Comparison of ENCODE assay signal across 18 cellular contexts in genomic region chr5:129377504-129377903, GRCh38.
DNase-seq lines count a peak whose midpoint lies in the region; ATAC-seq and TF ChIP-seq lines count a peak whose summit lies in the region.
"Had no signal": no experiment of that assay in that cellular context is flagged by ENCODE, and none has a peak within 500 bp of the region (broad histone marks: within the 10 kb centered on the region; RNA-seq: fewer than 3 reads in every experiment).

No MANE protein-coding gene starts in this region.

- H3K36me3 Mint-ChIP-seq in WTC11 (no peaks in the 10 kb centered on the region), type B pancreatic cell (no peaks in the 10 kb centered on the region)
- H3K36me3 Mint-ChIP-seq: activated naive CD4-positive, alpha-beta T cell treated with anti-CD3 and anti-CD28 coated beads, Interleukin-2, amount 50 U/mL, for 24 hours; CD4-positive, CD25-positive, alpha-beta regulatory T cell; naive thymus-derived CD4-positive, alpha-beta T cell; T-cell had no signal

- no peak overlapping the region for H3K4me3 Mint-ChIP-seq in WTC11
- H3K4me3 Mint-ChIP-seq in type B pancreatic cell: peak overlapping the region; percentile 21
- H3K4me3 Mint-ChIP-seq: activated naive CD4-positive, alpha-beta T cell treated with anti-CD3 and anti-CD28 coated beads, Interleukin-2, amount 50 U/mL, for 24 hours; CD4-positive, CD25-positive, alpha-beta regulatory T cell; naive thymus-derived CD4-positive, alpha-beta T cell; T-cell had no signal

- H3K9me2 ChIP-seq in SK-N-SH: no peaks in the 10 kb centered on the region

- CTCF ChIA-PET in WTC11 (lab: Charles Lee) (no interaction called here), SK-N-SH (lab: Yijun Ruan, JAX) (no interaction called here)

- no peak for TF ChIP-seq POLR2A in GM18505 (IDR thresholded peaks at IDR 0.05; ENCODE audit: borderline replicate concordance, extremely low read depth, insufficient read depth, insufficient read length)

- H3K27me3 ChIP-seq in SK-N-SH (ENCODE audit: insufficient read depth): no peaks in the 10 kb centered on the region
- H3K27me3 ChIP-seq: brain microvascular endothelial cell had no signal

- WGBS in SK-N-SH (ENCODE audit: low lambda C conversion rate): 5% methylated on average over 3 of the region's 3 CpGs

- TF ChIP-seq CTCF in WTC11 (IDR thresholded peaks at IDR 0.05) (no peak), type B pancreatic cell (conservative IDR thresholded peaks at IDR 0.05) (no peak), SK-N-SH (IDR thresholded peaks at IDR 0.05) (no peak)

- no peaks in the 10 kb centered on the region for H3K9me3 ChIP-seq in SK-N-SH
- H3K9me3 ChIP-seq: A549 had no signal

- H3K4me2 ChIP-seq in SK-N-SH: no peak overlapping the region
- H3K4me2 ChIP-seq: A549 had no signal

- H3K27ac Mint-ChIP-seq in WTC11: no peak overlapping the region
- peak overlapping the region; percentile 65 for H3K27ac Mint-ChIP-seq in type B pancreatic cell
- H3K27ac Mint-ChIP-seq: activated naive CD4-positive, alpha-beta T cell treated with anti-CD3 and anti-CD28 coated beads, Interleukin-2, amount 50 U/mL, for 24 hours; CD4-positive, CD25-positive, alpha-beta regulatory T cell; naive thymus-derived CD4-positive, alpha-beta T cell; T-cell had no signal

- H4K20me1 ChIP-seq in SK-N-SH (ENCODE audit: insufficient read depth): no peaks in the 10 kb centered on the region

- POLR2A ChIA-PET in WTC11 (lab: Charles Lee): no interaction called here
- POLR2A ChIA-PET in SK-N-SH (lab: Yijun Ruan, JAX): no interaction called here

- H3K9me3 Mint-ChIP-seq in WTC11: no peaks in the 10 kb centered on the region
- no peaks in the 10 kb centered on the region for H3K9me3 Mint-ChIP-seq in type B pancreatic cell
- H3K9me3 Mint-ChIP-seq: activated naive CD4-positive, alpha-beta T cell treated with anti-CD3 and anti-CD28 coated beads, Interleukin-2, amount 50 U/mL, for 24 hours had no signal

- H3F3A ChIP-seq in SK-N-SH (replicated peaks; ENCODE audit: insufficient read depth): no peaks in the 10 kb centered on the region

- H2AFZ ChIP-seq in SK-N-SH (ENCODE audit: low read depth): no peak overlapping the region

- no peaks in the 10 kb centered on the region for H3K79me2 ChIP-seq in SK-N-SH (ENCODE audit: insufficient read depth)

- peak; percentile 24; the same call in 1 of the 2 replicates for ATAC-seq in WTC11
- ATAC-seq in GM18505 (IDR thresholded peaks at IDR 0.05; ENCODE audit: unreplicated experiment): no peak
- ATAC-seq: A549; left ventricle myocardium superior; naive thymus-derived CD4-positive, alpha-beta T cell; T-cell had no signal

- H3K36me3 ChIP-seq in SK-N-SH (replicated peaks in 1 of 2; ENCODE audit: control insufficient read depth in 1 of 2, insufficient read depth in 2 of 2, low read length in 1 of 2): no peaks in the 10 kb centered on the region
- H3K36me3 ChIP-seq: brain microvascular endothelial cell had no signal

- no peaks in the 10 kb centered on the region for H3K27me3 Mint-ChIP-seq in WTC11 (ENCODE audit: low read depth)
- no peaks in the 10 kb centered on the region for H3K27me3 Mint-ChIP-seq in type B pancreatic cell
- H3K27me3 Mint-ChIP-seq: activated naive CD4-positive, alpha-beta T cell treated with anti-CD3 and anti-CD28 coated beads, Interleukin-2, amount 50 U/mL, for 24 hours; CD4-positive, CD25-positive, alpha-beta regulatory T cell; naive thymus-derived CD4-positive, alpha-beta T cell; T-cell had no signal

- no peaks in the 10 kb centered on the region for H3K4me1 ChIP-seq in SK-N-SH (ENCODE audit: control insufficient read depth in 1 of 2, insufficient read depth in 2 of 2, low read depth in 1 of 2, low read length in 1 of 2)
- H3K4me1 ChIP-seq: A549 had no signal

- H3K4me3 ChIP-seq in SK-N-SH (ENCODE audit: low read depth in 2 of 2, low read length in 1 of 2): no peak overlapping the region
- H3K4me3 ChIP-seq: A549 had no signal

- H3K9ac ChIP-seq in SK-N-SH: no peak overlapping the region

- TF ChIP-seq RAD21 in SK-N-SH (IDR thresholded peaks at IDR 0.05; ENCODE audit: low read length): no peak

- no peak for TF ChIP-seq EP300 in SK-N-SH (IDR thresholded peaks at IDR 0.05; ENCODE audit: borderline replicate concordance in 1 of 2, low read depth in 1 of 2, low read length in 1 of 2)

- H3K27ac ChIP-seq in SK-N-SH (ENCODE audit: low read depth in 2 of 2, low read length in 1 of 2): no peak overlapping the region
- H3K27ac ChIP-seq: A549, brain microvascular endothelial cell had no signal

- DNase-seq in NCI-H748 (lab: John Stamatoyannopoulos, UW; ENCODE audit: unreplicated experiment): peak; percentile 23
- DNase-seq in NCI-H748 treated with DMSO at 0.1 percent for 48 hours (lab: John Stamatoyannopoulos, UW): no peak
- DNase-seq in NCI-H1417 treated with DMSO at 0.1 percent for 48 hours (lab: John Stamatoyannopoulos, UW): peak; percentile 1
- no peak for DNase-seq in WTC11 (ENCODE audit: low spot score)
- DNase-seq in type B pancreatic cell (ENCODE audit: extremely low spot score, unreplicated experiment): no peak
- DNase-seq in T1000 (lab: John Stamatoyannopoulos, UW): no peak
- DNase-seq in SK-N-SH: no peak
- DNase-seq: activated CD4-positive, alpha-beta T cell treated with anti-CD3 and anti-CD28 coated beads for 1 hour; brain microvascular endothelial cell; CD4-positive, CD25-positive, alpha-beta regulatory T cell; left ventricle myocardium superior; MV-4-11; naive thymus-derived CD4-positive, alpha-beta T cell; substantia nigra; T-cell had no signal

- H3K4me1 Mint-ChIP-seq in WTC11 (peaks cover 9% of the 10 kb centered on the region; the same call in 1 of the 2 replicates), type B pancreatic cell (ENCODE audit: unreplicated experiment) (peaks cover 15% of the 10 kb centered on the region)
- H3K4me1 Mint-ChIP-seq: activated naive CD4-positive, alpha-beta T cell treated with anti-CD3 and anti-CD28 coated beads, Interleukin-2, amount 50 U/mL, for 24 hours; CD4-positive, CD25-positive, alpha-beta regulatory T cell; naive thymus-derived CD4-positive, alpha-beta T cell; T-cell had no signal

TF ChIP-seq in WTC11, 78 proteins besides CTCF, POLR2A, EP300 and RAD21:
- TF ChIP-seq FOXP1 (CRISPR knock-in tag; IDR thresholded peaks at IDR 0.05; ENCODE audit: borderline replicate concordance): no peak

TF ChIP-seq in SK-N-SH, 30 proteins besides CTCF, POLR2A, EP300 and RAD21:
- TF ChIP-seq IRF3 (IDR thresholded peaks at IDR 0.05; ENCODE audit: low read depth, low read length) (no peak), REST (IDR thresholded peaks at IDR 0.05; ENCODE audit: low read depth, low read length) (no peak), TEAD4 (IDR thresholded peaks at IDR 0.05; ENCODE audit: borderline replicate concordance, insufficient read depth) (no peak), SIN3A (IDR thresholded peaks at IDR 0.05; ENCODE audit: borderline replicate concordance, low read depth, low read length) (no peak), RCOR1 (IDR thresholded peaks at IDR 0.05; ENCODE audit: low read length) (no peak), USF1 (IDR thresholded peaks at IDR 0.05; ENCODE audit: borderline replicate concordance, low read depth) (no peak), FOSL2 (IDR thresholded peaks at IDR 0.05; ENCODE audit: borderline replicate concordance, low read depth) (no peak), ELF1 (IDR thresholded peaks at IDR 0.05) (no peak), CHD2 (IDR thresholded peaks at IDR 0.05; ENCODE audit: low read length, partially characterized antibody) (no peak), RXRA (IDR thresholded peaks at IDR 0.05; ENCODE audit: borderline replicate concordance, low read depth) (no peak)

Comparison
In these comparisons a context has a peak if more than half of its experiments do, and no peak if none do; other contexts are left out.
1. DNase-seq: peak in NCI-H748 (single experiment) and NCI-H1417 treated with DMSO at 0.1 percent for 48 hours (single experiment); none in NCI-H748 treated with DMSO at 0.1 percent for 48 hours (single experiment), WTC11 (single experiment), type B pancreatic cell (single experiment), T1000 (single experiment) and SK-N-SH (single experiment).